Comparison of ENCODE assay signal across 8 cellular contexts in genomic region chr11:124876818-124877630, GRCh38.
DNase-seq lines count a peak whose midpoint lies in the region; ATAC-seq lines count a peak whose summit lies in the region.

No MANE protein-coding gene starts in this region.

- DNase-seq in stimulated activated naive CD8-positive, alpha-beta T cell treated with anti-CD3 and anti-CD28 coated beads, Interleukin-15, Interleukin-2, amounts not matched to agents 100 U/mL and 50 U/mL, for 24 hours: no peak
- no peak for DNase-seq in caudate nucleus (lab: John Stamatoyannopoulos, UW)
- no peak for DNase-seq in SHP77 (lab: John Stamatoyannopoulos, UW)
- no peak for DNase-seq in ACHN
- DNase-seq in NK-92 (lab: John Stamatoyannopoulos, UW; ENCODE audit: unreplicated experiment): no peak

- H3K27me3 Mint-ChIP-seq in stimulated activated naive CD8-positive, alpha-beta T cell treated with anti-CD3 and anti-CD28 coated beads, Interleukin-15, Interleukin-2, amounts not matched to agents 100 ng/mL and 50 ng/mL, for 24 hours: peaks cover 26% of the 10 kb centered on the region

- H3K4me3 ChIP-seq in mucosa of rectum (ENCODE audit: low read length in 2 of 2): peak overlapping the region; percentile 74 to 83

- peak overlapping the region; percentile 86 for H3K4me3 Mint-ChIP-seq in stimulated activated naive CD8-positive, alpha-beta T cell treated with anti-CD3 and anti-CD28 coated beads, Interleukin-15, Interleukin-2, amounts not matched to agents 100 ng/mL and 50 ng/mL, for 24 hours

- H3K27ac ChIP-seq in caudate nucleus (ENCODE audit: low read depth, low read length) (peak overlapping the region; percentile 21), mucosa of rectum (ENCODE audit: low read depth in 2 of 2, low read length in 2 of 2) (peak overlapping the region; percentile 83 to 84)

- H3K36me3 ChIP-seq in mucosa of rectum (ENCODE audit: control insufficient read depth in 2 of 2, insufficient read depth in 2 of 2, low read length in 2 of 2): no peaks in the 10 kb centered on the region

- H3K4me1 Mint-ChIP-seq in stimulated activated naive CD8-positive, alpha-beta T cell treated with anti-CD3 and anti-CD28 coated beads, Interleukin-15, Interleukin-2, amounts not matched to agents 100 ng/mL and 50 ng/mL, for 24 hours (ENCODE audit: low read depth): peaks cover 13% of the 10 kb centered on the region

- peaks cover 2 to 5% of the 10 kb centered on the region in 2 donors for H3K4me1 ChIP-seq in mucosa of rectum (ENCODE audit: control insufficient read depth in 2 of 2, insufficient read depth in 2 of 2, low read length in 2 of 2)

- no peak for ATAC-seq in stimulated activated naive CD8-positive, alpha-beta T cell treated with anti-CD3 and anti-CD28 coated beads, Interleukin-15, Interleukin-2, amounts not matched to agents 100 U/mL and 50 U/mL, for 24 hours
- no peak for ATAC-seq in GM21529 (IDR thresholded peaks at IDR 0.05; ENCODE audit: unreplicated experiment)

- no peaks in the 10 kb centered on the region for H3K9me3 Mint-ChIP-seq in stimulated activated naive CD8-positive, alpha-beta T cell treated with anti-CD3 and anti-CD28 coated beads, Interleukin-15, Interleukin-2, amounts not matched to agents 100 ng/mL and 50 ng/mL, for 24 hours

- no peaks in the 10 kb centered on the region for H3K9me3 ChIP-seq in mucosa of rectum (ENCODE audit: control insufficient read depth in 2 of 2, low read length in 2 of 2)

- in situ Hi-C loops in ACHN (cut with HindIII; ENCODE audit: low pct_ligation_motif_present, low pct_unique_long_range_greater_than_20kb, low sequenced_read_pairs): no loop called here

- H3K27me3 ChIP-seq in mucosa of rectum (ENCODE audit: control insufficient read depth in 2 of 2, insufficient read depth in 2 of 2, low read length in 2 of 2): peaks cover 10 to 25% of the 10 kb centered on the region in 2 donors

- H3K36me3 Mint-ChIP-seq in stimulated activated naive CD8-positive, alpha-beta T cell treated with anti-CD3 and anti-CD28 coated beads, Interleukin-15, Interleukin-2, amounts not matched to agents 100 ng/mL and 50 ng/mL, for 24 hours (ENCODE audit: low read depth): no peaks in the 10 kb centered on the region

- H3K9ac ChIP-seq in mucosa of rectum (ENCODE audit: low read depth in 1 of 2, low read length in 2 of 2): peak overlapping the region; percentile 47 to 85

- peak overlapping the region; percentile 82 for H3K27ac Mint-ChIP-seq in stimulated activated naive CD8-positive, alpha-beta T cell treated with anti-CD3 and anti-CD28 coated beads, Interleukin-15, Interleukin-2, amounts not matched to agents 100 ng/mL and 50 ng/mL, for 24 hours
